In the genomic region with DNA sequence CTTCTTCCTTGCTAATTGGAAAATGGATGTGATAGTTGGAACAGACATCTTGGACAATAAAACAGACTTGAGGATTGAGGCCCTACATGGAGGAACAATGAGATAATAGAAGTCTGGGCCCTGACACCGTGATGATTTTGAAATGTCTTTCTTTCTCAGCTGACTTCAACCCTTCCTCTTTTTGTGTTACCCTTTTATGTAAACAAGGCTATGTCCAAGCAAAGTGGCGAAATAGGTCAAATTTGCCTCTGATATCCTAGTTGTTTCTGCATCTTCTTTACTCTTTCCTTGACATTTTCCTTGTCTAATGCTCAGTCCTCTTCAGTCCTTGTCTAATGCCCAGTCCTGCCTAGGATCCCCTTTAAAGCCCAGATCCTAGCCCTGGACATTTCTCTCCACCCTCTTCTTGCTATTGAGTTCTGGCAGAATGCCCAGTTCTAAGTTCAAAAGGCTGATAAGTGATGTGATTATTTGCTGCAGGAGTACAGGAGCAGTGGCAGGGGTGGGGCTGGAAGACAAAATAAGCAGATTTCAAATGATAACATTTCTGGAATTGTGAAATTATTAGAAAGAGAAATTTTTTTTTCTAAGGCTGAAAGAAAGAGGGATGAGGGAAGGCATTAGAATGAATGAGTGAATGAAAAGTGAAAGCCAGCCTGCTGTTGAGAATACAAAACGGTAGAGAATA, we compare ENCODE assay signal across 11 cellular contexts. TPM values are rescaled to one million over a fixed set of nuclear protein-coding genes. Genes with fewer than 3 reads are reported as not detected.
A peak's percentile ranks its signal among the peaks of the same experiment; 100 is the strongest.
DNase-seq lines count a peak whose midpoint lies in the region; ATAC-seq and TF ChIP-seq lines count a peak whose summit lies in the region.
"Had no signal": no experiment of that assay in that cellular context is flagged by ENCODE, and none has a peak within 500 bp of the region (broad histone marks: within the 10 kb centered on the region; RNA-seq: fewer than 3 reads in every experiment).

No MANE protein-coding gene starts in this region.

- peaks cover 11% of the 10 kb centered on the region for H3K4me1 Mint-ChIP-seq in progenitor cell of endocrine pancreas (ENCODE audit: low read depth)

- H3K4me3 Mint-ChIP-seq in progenitor cell of endocrine pancreas (ENCODE audit: low read depth): no peak overlapping the region
- H3K4me3 Mint-ChIP-seq: activated naive CD4-positive, alpha-beta T cell treated with anti-CD3 and anti-CD28 coated beads, Interleukin-2, amount 50 U/mL, for 24 hours had no signal

- H3K4me1 ChIP-seq in right lobe of liver: peaks cover 0 to 22% (median 10%) of the 10 kb centered on the region in 4 donors
- H3K4me1 ChIP-seq: thyroid gland had no signal

- H3K9me3 Mint-ChIP-seq in progenitor cell of endocrine pancreas (ENCODE audit: low read depth): no peaks in the 10 kb centered on the region
- H3K9me3 Mint-ChIP-seq: activated naive CD4-positive, alpha-beta T cell treated with anti-CD3 and anti-CD28 coated beads, Interleukin-2, amount 50 U/mL, for 24 hours had no signal

- 13% methylated on average over 3 of the region's 3 CpGs for WGBS in right lobe of liver (ENCODE audit: insufficient coverage, low coverage, low lambda C conversion rate, missing lambda C conversion rate)

- H3K36me3 Mint-ChIP-seq in progenitor cell of endocrine pancreas (ENCODE audit: insufficient read depth): no peaks in the 10 kb centered on the region
- H3K36me3 Mint-ChIP-seq: activated naive CD4-positive, alpha-beta T cell treated with anti-CD3 and anti-CD28 coated beads, Interleukin-2, amount 50 U/mL, for 24 hours had no signal

- TF ChIP-seq POLR2A in NB4 (IDR thresholded peaks at IDR 0.05; ENCODE audit: extremely low read depth, insufficient read length): no peak
- no peak for TF ChIP-seq POLR2A in right lobe of liver (IDR thresholded peaks at IDR 0.05)

- TF ChIP-seq CTCF in NB4 (IDR thresholded peaks at IDR 0.05; ENCODE audit: low read depth, low read length) (no peak), right lobe of liver (IDR thresholded peaks at IDR 0.05) (no peak), progenitor cell of endocrine pancreas (IDR thresholded peaks at IDR 0.05; ENCODE audit: unreplicated experiment) (no peak)

- no peaks in the 10 kb centered on the region for H3K9me3 ChIP-seq in right lobe of liver
- H3K9me3 ChIP-seq: thyroid gland had no signal

- no peaks in the 10 kb centered on the region for H3K36me3 ChIP-seq in right lobe of liver
- H3K36me3 ChIP-seq: thyroid gland had no signal

- H3K27ac ChIP-seq in right lobe of liver: peak overlapping the region in 2 of 3 donors; percentile 25 to 50
- H3K27ac ChIP-seq: thyroid gland had no signal

- H3K27me3 Mint-ChIP-seq in progenitor cell of endocrine pancreas: peaks cover 8% of the 10 kb centered on the region

- H3K27ac Mint-ChIP-seq in progenitor cell of endocrine pancreas: no peak overlapping the region
- H3K27ac Mint-ChIP-seq: activated naive CD4-positive, alpha-beta T cell treated with anti-CD3 and anti-CD28 coated beads, Interleukin-2, amount 50 U/mL, for 24 hours had no signal

- ATAC-seq in right lobe of liver (peak; percentile 65 to 76 (median 72)), GM18873 (IDR thresholded peaks at IDR 0.05; ENCODE audit: low FRiP score, unreplicated experiment) (no peak), HG02970 (IDR thresholded peaks at IDR 0.05; ENCODE audit: low FRiP score, unreplicated experiment) (no peak)

- H3K4me3 ChIP-seq in NB4 (ENCODE audit: low read depth, low read length): no peak overlapping the region
- H3K4me3 ChIP-seq in right lobe of liver: no peak overlapping the region
- H3K4me3 ChIP-seq: thyroid gland had no signal

- H3K27me3 ChIP-seq in right lobe of liver: no peaks in the 10 kb centered on the region
- H3K27me3 ChIP-seq: thyroid gland had no signal

- intact Hi-C loops in right lobe of liver (cut with DNase I): no loop called here

- DNase-seq in COLO829 (ENCODE audit: low spot score): peak; percentile 49
- DNase-seq in NB4 (ENCODE audit: low read depth): peak; percentile 76
- peak; percentile 43 for DNase-seq in RPMI8226
- no peak for DNase-seq in right lobe of liver
- no peak for DNase-seq in progenitor cell of endocrine pancreas (ENCODE audit: low spot score, unreplicated experiment)
- DNase-seq in activated gamma-delta T cell treated with Interleukin-2 at 50 U/mL for 16 hours: no peak
- DNase-seq: stimulated activated CD4-positive, alpha-beta T cell treated with anti-CD3 and anti-CD28 coated beads, Interleukin-1b, Interleukin-23, amount 100 ng/mL, for 48 hours; thyroid gland had no signal

RNA-seq across cellular contexts. Expression of a gene that starts 6.5 kb away (rescaled TPM):
- total RNA-seq in right lobe of liver (10 to 100 TPM; 20.4 to 24.5 (median 21.3) TPM), progenitor cell of endocrine pancreas (78.9 and 89.4 TPM in 2 replicates)

Comparison
In these comparisons a context has a peak if more than half of its experiments do, and no peak if none do; other contexts are left out.
1. DNase-seq: peak in COLO829 (single experiment), NB4 (single experiment) and RPMI8226 (single experiment); none in right lobe of liver (0 of 3), progenitor cell of endocrine pancreas (single experiment) and activated gamma-delta T cell treated with Interleukin-2 at 50 U/mL for 16 hours (single experiment).
2. ATAC-seq: peak in right lobe of liver (4 of 4); none in GM18873 (single experiment) and HG02970 (single experiment).